ENCODE assay signal across 9 cellular contexts in genomic region chr1:33612877-33613487, GRCh38.
DNase-seq lines count a peak whose midpoint lies in the region; ATAC-seq, FAIRE-seq and TF ChIP-seq lines count a peak whose summit lies in the region.
"Had no signal": no experiment of that assay in that cellular context is flagged by ENCODE, and none has a peak within 500 bp of the region (broad histone marks: within the 10 kb centered on the region; RNA-seq: fewer than 3 reads in every experiment).

No MANE protein-coding gene starts in this region.

- H3K9me3 Mint-ChIP-seq in stimulated activated naive CD8-positive, alpha-beta T cell treated with anti-CD3 and anti-CD28 coated beads, Interleukin-15, amount 100 ng/mL, for 72 hours = no peaks in the 10 kb centered on the region
- H3K9me3 Mint-ChIP-seq in activated T-helper 1 cell treated with anti-CD3 and anti-CD28 coated beads, Interleukin-12 subunit alpha, Interleukin-12 subunit beta, Interleukin-2, Interleukin-4 antibody, amounts not matched to agents 30 ng/mL and 10 ng/mL and 1 ng/mL, durations not matched to agents 14 hours and 24 hours and 36 hours = no peaks in the 10 kb centered on the region
- H3K9me3 Mint-ChIP-seq: activated naive CD4-positive, alpha-beta T cell treated with anti-CD3 and anti-CD28 coated beads, Interleukin-2, amount 50 U/mL, for 72 hours had no signal

- peaks cover 53% of the 10 kb centered on the region for H3K27me3 Mint-ChIP-seq in stimulated activated naive CD8-positive, alpha-beta T cell treated with anti-CD3 and anti-CD28 coated beads, Interleukin-15, amount 100 ng/mL, for 72 hours
- peaks cover 19% of the 10 kb centered on the region for H3K27me3 Mint-ChIP-seq in activated T-helper 1 cell treated with anti-CD3 and anti-CD28 coated beads, Interleukin-12 subunit alpha, Interleukin-12 subunit beta, Interleukin-2, Interleukin-4 antibody, amounts not matched to agents 30 ng/mL and 10 ng/mL and 1 ng/mL, durations not matched to agents 14 hours and 24 hours and 36 hours (ENCODE audit: insufficient read depth)

- intact Hi-C loops in activated T-helper 1 cell treated with anti-CD3 and anti-CD28 coated beads, Interleukin-12 subunit alpha, Interleukin-12 subunit beta, Interleukin-2, Interleukin-4 antibody, amounts not matched to agents 30 ng/mL and 10 ng/mL and 1 ng/mL, durations not matched to agents 14 hours and 24 hours and 36 hours (cut with micrococcal nuclease) = no loop called here

- H3K4me3 Mint-ChIP-seq in stimulated activated naive CD8-positive, alpha-beta T cell treated with anti-CD3 and anti-CD28 coated beads, Interleukin-15, amount 100 ng/mL, for 72 hours = no peak overlapping the region
- H3K4me3 Mint-ChIP-seq in activated T-helper 1 cell treated with anti-CD3 and anti-CD28 coated beads, Interleukin-12 subunit alpha, Interleukin-12 subunit beta, Interleukin-2, Interleukin-4 antibody, amounts not matched to agents 30 ng/mL and 10 ng/mL and 1 ng/mL, durations not matched to agents 14 hours and 24 hours and 36 hours = no peak overlapping the region

- no peak for FAIRE-seq in RCC 7860 (lab: Jason Lieb, UNC)

- TF ChIP-seq CTCF in LNCAP (IDR thresholded peaks at IDR 0.05) = peak; percentile 95

- DNase-seq in NCI-H187 (lab: John Stamatoyannopoulos, UW) (peak; percentile 6 to 43), NCI-H187 treated with DMSO at 0.1 percent for 48 hours (lab: John Stamatoyannopoulos, UW) (no peak), RCC 7860 (ENCODE audit: low spot score) (peak; percentile 34), cerebellum (ENCODE audit: low spot score) (peak; percentile 52), left lobe of liver (ENCODE audit: low spot score) (peak; percentile 55)
- peak; percentile 32 to 36 for DNase-seq in stimulated activated naive CD8-positive, alpha-beta T cell treated with anti-CD3 and anti-CD28 coated beads, Interleukin-15, amount 100 ng/mL, for 72 hours
- DNase-seq in activated T-helper 1 cell treated with anti-CD3 and anti-CD28 coated beads, Interleukin-12 subunit alpha, Interleukin-12 subunit beta, Interleukin-2, Interleukin-4 antibody, amounts not matched to agents 30 ng/mL and 10 ng/mL and 1 ng/mL, durations not matched to agents 14 hours and 24 hours and 36 hours (ENCODE audit: low spot score) = no peak

- peak overlapping the region in 1 of 2 donors; percentile 27 for H3K27ac Mint-ChIP-seq in stimulated activated naive CD8-positive, alpha-beta T cell treated with anti-CD3 and anti-CD28 coated beads, Interleukin-15, amount 100 ng/mL, for 72 hours
- H3K27ac Mint-ChIP-seq in activated T-helper 1 cell treated with anti-CD3 and anti-CD28 coated beads, Interleukin-12 subunit alpha, Interleukin-12 subunit beta, Interleukin-2, Interleukin-4 antibody, amounts not matched to agents 30 ng/mL and 10 ng/mL and 1 ng/mL, durations not matched to agents 14 hours and 24 hours and 36 hours = no peak overlapping the region
- H3K27ac Mint-ChIP-seq: activated naive CD4-positive, alpha-beta T cell treated with anti-CD3 and anti-CD28 coated beads, Interleukin-2, amount 50 U/mL, for 72 hours had no signal

- H3K36me3 Mint-ChIP-seq in activated T-helper 1 cell treated with anti-CD3 and anti-CD28 coated beads, Interleukin-12 subunit alpha, Interleukin-12 subunit beta, Interleukin-2, Interleukin-4 antibody, amounts not matched to agents 30 ng/mL and 10 ng/mL and 1 ng/mL, durations not matched to agents 14 hours and 24 hours and 36 hours (ENCODE audit: low read depth) = no peaks in the 10 kb centered on the region
- H3K36me3 Mint-ChIP-seq: activated naive CD4-positive, alpha-beta T cell treated with anti-CD3 and anti-CD28 coated beads, Interleukin-2, amount 50 U/mL, for 72 hours had no signal

- ATAC-seq in left lobe of liver = peak; percentile 94
- peak; percentile 43 for ATAC-seq in stimulated activated naive CD8-positive, alpha-beta T cell treated with anti-CD3 and anti-CD28 coated beads, Interleukin-15, amount 100 ng/mL, for 72 hours

- H3K4me1 Mint-ChIP-seq in stimulated activated naive CD8-positive, alpha-beta T cell treated with anti-CD3 and anti-CD28 coated beads, Interleukin-15, amount 100 ng/mL, for 72 hours = no peaks in the 10 kb centered on the region
- H3K4me1 Mint-ChIP-seq in activated T-helper 1 cell treated with anti-CD3 and anti-CD28 coated beads, Interleukin-12 subunit alpha, Interleukin-12 subunit beta, Interleukin-2, Interleukin-4 antibody, amounts not matched to agents 30 ng/mL and 10 ng/mL and 1 ng/mL, durations not matched to agents 14 hours and 24 hours and 36 hours (ENCODE audit: low read depth) = no peaks in the 10 kb centered on the region

Comparison
In these comparisons a context has a peak if more than half of its experiments do, and no peak if none do; other contexts are left out.
1. DNase-seq: peak in NCI-H187 (2 of 2), RCC 7860 (single experiment), cerebellum (single experiment), left lobe of liver (single experiment) and stimulated activated naive CD8-positive, alpha-beta T cell treated with anti-CD3 and anti-CD28 coated beads, Interleukin-15, amount 100 ng/mL, for 72 hours (2 of 2); none in NCI-H187 treated with DMSO at 0.1 percent for 48 hours (single experiment) and activated T-helper 1 cell treated with anti-CD3 and anti-CD28 coated beads, Interleukin-12 subunit alpha, Interleukin-12 subunit beta, Interleukin-2, Interleukin-4 antibody, amounts not matched to agents 30 ng/mL and 10 ng/mL and 1 ng/mL, durations not matched to agents 14 hours and 24 hours and 36 hours (single experiment).